7 cellular contexts compared by ENCODE assay signal in the genomic region with DNA sequence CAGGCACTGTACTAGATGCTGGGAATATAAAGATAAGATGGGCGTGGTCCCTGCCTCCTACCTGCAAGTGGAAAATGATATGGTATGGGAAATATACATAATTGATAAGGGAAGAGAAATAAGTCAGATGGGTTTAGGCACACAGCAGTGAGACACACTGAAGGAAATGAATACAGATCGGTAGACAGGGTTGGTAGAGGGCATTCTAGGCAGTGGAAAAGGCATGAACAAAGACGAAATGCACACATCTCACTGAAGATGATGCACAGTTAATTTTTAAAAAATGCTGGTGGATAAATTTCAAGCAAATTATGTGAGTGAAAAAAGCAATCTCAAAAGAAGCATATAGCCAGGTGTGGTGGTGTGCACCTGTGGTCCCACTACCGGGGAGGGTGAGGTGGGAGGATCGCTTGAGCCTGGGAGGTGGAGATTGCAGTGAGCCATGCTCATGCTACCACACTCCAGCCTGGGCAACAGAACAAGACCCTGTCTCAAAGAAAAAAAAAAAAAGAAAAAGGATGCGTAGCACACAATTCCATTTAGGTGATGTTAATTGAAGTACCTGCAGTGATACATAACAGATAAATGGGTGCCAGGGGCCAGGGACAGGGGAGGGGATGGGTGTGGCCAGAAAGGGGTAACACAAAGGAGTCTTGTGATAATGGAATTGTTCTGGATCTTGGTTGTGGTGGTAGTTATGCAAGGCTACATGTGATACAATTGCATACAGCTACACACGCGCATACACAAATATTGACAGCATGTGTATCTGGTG. TPM values are rescaled to one million over a fixed set of nuclear protein-coding genes. Genes with fewer than 3 reads are reported as not detected.
A peak's percentile ranks its signal among the peaks of the same experiment; 100 is the strongest.
DNase-seq lines count a peak whose midpoint lies in the region; FAIRE-seq and TF ChIP-seq lines count a peak whose summit lies in the region.
"Not testable (repeated sequence)": the region's sequence is repeated elsewhere in the genome, so short reads cannot be mapped to it uniquely, and the experiment has no call there.

No MANE protein-coding gene starts in this region.

- not testable (repeated sequence) for H3K4me1 Mint-ChIP-seq in activated CD4-positive, alpha-beta T cell treated with anti-CD3 and anti-CD28 coated beads, Interleukin-2, amount 10 ng/mL, durations not matched to agents 7 days and 5 days; nephron

- H3K27me3 Mint-ChIP-seq in activated CD4-positive, alpha-beta T cell treated with anti-CD3 and anti-CD28 coated beads, Interleukin-2, amount 10 ng/mL, durations not matched to agents 7 days and 5 days; nephron (ENCODE audit: low read depth): not testable (repeated sequence)

- peak overlapping the region; percentile 36 for H3K27ac Mint-ChIP-seq in activated CD4-positive, alpha-beta T cell treated with anti-CD3 and anti-CD28 coated beads, Interleukin-2, amount 10 ng/mL, durations not matched to agents 7 days and 5 days
- peak overlapping the region in 2 of 3 experiments; percentile 38 to 43 for H3K27ac Mint-ChIP-seq in nephron

- not testable (repeated sequence) for DNase-seq in GM12891 (ENCODE audit: insufficient read length, low spot score); activated CD4-positive, alpha-beta T cell treated with anti-CD3 and anti-CD28 coated beads, Interleukin-2, amount 10 ng/mL, durations not matched to agents 7 days and 5 days; esophagus muscularis mucosa (ENCODE audit: extremely low spot score); transverse colon
- DNase-seq in bronchial epithelial cell (ENCODE audit: low read depth) (peak; percentile 10), islet precursor cell (peak; percentile 71)

- intact Hi-C loops in esophagus muscularis mucosa (cut with DNase I), result not testable (repeated sequence)
- intact Hi-C loops in transverse colon (cut with DNase I; ENCODE audit: low total_unique reads), result loop anchor here (5.0 kb wide), 1 partner anchor 77 kb away; no protein-coding TSS in a partner anchor

- peaks cover 9 to 27% (median 25%) of the 10 kb centered on the region in 4 donors for H3K4me1 ChIP-seq in esophagus muscularis mucosa
- peaks cover 0 to 10% (median 0%) of the 10 kb centered on the region in 4 donors for H3K4me1 ChIP-seq in transverse colon

- CTCF ChIA-PET in activated CD4-positive, alpha-beta T cell treated with anti-CD3 and anti-CD28 coated beads, Interleukin-2, amount 10 ng/mL, durations not matched to agents 7 days and 5 days (lab: Charles Lee), result interaction anchor here (0.6 to 1.0 kb wide), 2 partner anchors 17 to 24 kb away, joined by 3 to 6 read pairs; no protein-coding TSS in a partner anchor

- 86% methylated on average over 7 of the region's 8 CpGs for WGBS in esophagus muscularis mucosa
- 84 to 88% methylated on average over 7 of the region's 8 CpGs for WGBS in transverse colon (ENCODE audit: low coverage in 1 of 2), 2 donors

- H3K9me3 ChIP-seq in esophagus muscularis mucosa, transverse colon: not testable (repeated sequence)

- not testable (repeated sequence) for H3K4me3 ChIP-seq in bronchial epithelial cell (ENCODE audit: low read depth, low read length); esophagus muscularis mucosa; transverse colon

- in situ Hi-C loops in transverse colon (cut with MboI; ENCODE audit: low pct_ligation_motif_present in 1 of 4, low pct_unique_long_range_greater_than_20kb in 1 of 4, low sequenced_read_pairs in 3 of 4), result not testable (repeated sequence)

- TF ChIP-seq EP300 in esophagus muscularis mucosa (IDR thresholded peaks at IDR 0.05); transverse colon (IDR thresholded peaks at IDR 0.05; ENCODE audit: low read depth): not testable (repeated sequence)

- not testable (repeated sequence) for H3K9me3 Mint-ChIP-seq in activated CD4-positive, alpha-beta T cell treated with anti-CD3 and anti-CD28 coated beads, Interleukin-2, amount 10 ng/mL, durations not matched to agents 7 days and 5 days; nephron

- POLR2A ChIA-PET in activated CD4-positive, alpha-beta T cell treated with anti-CD3 and anti-CD28 coated beads, Interleukin-2, amount 10 ng/mL, durations not matched to agents 7 days and 5 days (lab: Charles Lee), result not testable (repeated sequence)

- TF ChIP-seq CTCF in bronchial epithelial cell (IDR thresholded peaks at IDR 0.05; ENCODE audit: insufficient read depth, low read length, severe bottlenecking); esophagus muscularis mucosa (IDR thresholded peaks at IDR 0.05); nephron (IDR thresholded peaks at IDR 0.05; ENCODE audit: unreplicated experiment in 3 of 3); transverse colon (IDR thresholded peaks at IDR 0.05): not testable (repeated sequence)

- FAIRE-seq in GM12891 (lab: Jason Lieb, UNC), result peak; percentile 47
- not testable (repeated sequence) for FAIRE-seq in bronchial epithelial cell (lab: Jason Lieb, UNC)

- not testable (repeated sequence) for TF ChIP-seq POLR2A in GM12891 (IDR thresholded peaks at IDR 0.05; ENCODE audit: low read depth, low read length); esophagus muscularis mucosa (IDR thresholded peaks at IDR 0.05; ENCODE audit: low read depth)
- TF ChIP-seq POLR2A in transverse colon (IDR thresholded peaks at IDR 0.05), result peak; percentile 33

- H3K27ac ChIP-seq in esophagus muscularis mucosa (replicated peaks in 1 of 4), result peak overlapping the region in 3 of 4 donors; percentile 56 to 74 (median 65)
- H3K27ac ChIP-seq in transverse colon, result peak overlapping the region in 3 of 4 donors; percentile 11 to 50 (median 48)

- H3K4me3 Mint-ChIP-seq in activated CD4-positive, alpha-beta T cell treated with anti-CD3 and anti-CD28 coated beads, Interleukin-2, amount 10 ng/mL, durations not matched to agents 7 days and 5 days; nephron: not testable (repeated sequence)

- peaks cover 48% of the 10 kb centered on the region for H3K36me3 Mint-ChIP-seq in activated CD4-positive, alpha-beta T cell treated with anti-CD3 and anti-CD28 coated beads, Interleukin-2, amount 10 ng/mL, durations not matched to agents 7 days and 5 days (ENCODE audit: low read depth)
- peaks cover 40% of the 10 kb centered on the region for H3K36me3 Mint-ChIP-seq in nephron (ENCODE audit: low read depth)

- not testable (repeated sequence) for H3K36me3 ChIP-seq in bronchial epithelial cell (ENCODE audit: control insufficient read depth, insufficient read depth, low read length)
- H3K36me3 ChIP-seq in esophagus muscularis mucosa (peaks cover 7 to 52% (median 33%) of the 10 kb centered on the region in 4 donors), transverse colon (peaks cover 0 to 23% (median 8%) of the 10 kb centered on the region in 4 donors)

- H3K27me3 ChIP-seq in bronchial epithelial cell (ENCODE audit: control insufficient read depth, insufficient read depth, low read length); esophagus muscularis mucosa; transverse colon: not testable (repeated sequence)

RNA-seq across cellular contexts. Expression of a gene that starts 10.4 kb away (rescaled TPM):
- polyA plus RNA-seq in GM12891 (2012; ENCODE audit: low read depth, missing spikeins), result 2.8 TPM
- 1 to 10 TPM; 2.0 to 3.1 TPM for total RNA-seq in activated CD4-positive, alpha-beta T cell treated with anti-CD3 and anti-CD28 coated beads, Interleukin-2, amount 10 ng/mL, durations not matched to agents 7 days and 5 days
- total RNA-seq in bronchial epithelial cell (12.4 and 91.5 TPM in 2 replicates), esophagus muscularis mucosa (over 10,000 TPM; 12,513 to 19,293 (median 14,679) TPM), transverse colon (1,000 to 10,000 TPM in 3 of 4 donors, 100 to 1,000 TPM in 1; 899 to 4,235 (median 1,393) TPM)

RNA-seq across cellular contexts. Expression of a gene that starts 22.3 kb away (rescaled TPM):
- 30.6 TPM for polyA plus RNA-seq in GM12891 (2012; ENCODE audit: low read depth, missing spikeins)
- total RNA-seq in activated CD4-positive, alpha-beta T cell treated with anti-CD3 and anti-CD28 coated beads, Interleukin-2, amount 10 ng/mL, durations not matched to agents 7 days and 5 days, result 100 to 1,000 TPM; 187 to 224 TPM
- total RNA-seq in bronchial epithelial cell (27.9 and 40.3 TPM in 2 replicates), esophagus muscularis mucosa (10 to 100 TPM; 27.8 to 43.7 (median 31.9) TPM), transverse colon (100 to 1,000 TPM; 182 to 432 (median 204) TPM)

RNA-seq across cellular contexts. Expression of a gene that starts 22.9 kb away (rescaled TPM):
- polyA plus RNA-seq in GM12891 (2012; ENCODE audit: low read depth, missing spikeins), result 7.1 TPM
- total RNA-seq in activated CD4-positive, alpha-beta T cell treated with anti-CD3 and anti-CD28 coated beads, Interleukin-2, amount 10 ng/mL, durations not matched to agents 7 days and 5 days, result 10 to 100 TPM; 22.2 to 23.8 TPM
- total RNA-seq in bronchial epithelial cell, result 5.8 and 7.6 TPM in 2 replicates
- 10 to 100 TPM; 12.4 to 21.5 (median 18.4) TPM for total RNA-seq in esophagus muscularis mucosa
- total RNA-seq in transverse colon, result 100 to 1,000 TPM in 1 of 4 donors, 10 to 100 TPM in 3; 11.1 to 139 (median 14.5) TPM

RNA-seq across cellular contexts. Expression of a gene that starts 31.0 kb away (rescaled TPM):
- polyA plus RNA-seq in GM12891 (2012; ENCODE audit: low read depth, missing spikeins), result 11.1 TPM
- 10 to 100 TPM; 28.6 to 30.9 TPM for total RNA-seq in activated CD4-positive, alpha-beta T cell treated with anti-CD3 and anti-CD28 coated beads, Interleukin-2, amount 10 ng/mL, durations not matched to agents 7 days and 5 days
- total RNA-seq in bronchial epithelial cell (3.2 and 8.1 TPM in 2 replicates), esophagus muscularis mucosa (10 to 100 TPM; 26.5 to 34.1 (median 29.3) TPM), transverse colon (10 to 100 TPM; 68.1 to 95.0 (median 78.2) TPM)
